1 cellular context compared by ENCODE assay signal in the genomic region with DNA sequence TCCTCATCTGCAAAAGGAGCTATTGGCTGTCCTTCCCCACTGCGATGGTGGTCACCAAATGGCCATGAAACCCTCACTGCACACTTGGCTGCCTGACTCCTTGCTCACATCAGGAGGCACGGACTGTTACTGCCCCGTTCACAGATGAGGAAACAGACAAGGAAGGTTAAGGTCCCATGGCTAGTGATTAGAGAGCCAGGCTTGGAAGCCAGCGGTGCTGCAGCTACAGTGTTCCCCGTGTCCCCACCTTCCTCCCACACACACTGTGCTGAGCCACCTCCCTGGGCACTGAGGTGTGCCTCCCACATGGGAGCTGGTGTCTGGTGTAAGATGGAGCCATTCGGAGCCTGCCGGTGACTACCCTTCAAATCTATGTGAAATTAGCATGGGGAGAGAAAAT.
TF ChIP-seq lines count a peak whose summit lies in the region.

No MANE protein-coding gene starts in this region.

TF ChIP-seq in WTC11, 78 proteins besides CTCF, POLR2A, EP300 and RAD21 (continued from another document):
- TF ChIP-seq AFF4 (CRISPR knock-in tag; IDR thresholded peaks at IDR 0.05; ENCODE audit: borderline replicate concordance) (no peak), NFE2L1 (CRISPR knock-in tag; IDR thresholded peaks at IDR 0.05) (no peak), NR3C1 (CRISPR knock-in tag; conservative IDR thresholded peaks at IDR 0.05; ENCODE audit: low read depth) (no peak), ZNF512 (CRISPR knock-in tag; IDR thresholded peaks at IDR 0.05; ENCODE audit: borderline replicate concordance) (no peak), CREB1 (CRISPR knock-in tag; IDR thresholded peaks at IDR 0.05) (no peak), MAX (CRISPR knock-in tag; IDR thresholded peaks at IDR 0.05) (no peak), TEAD4 (CRISPR knock-in tag; IDR thresholded peaks at IDR 0.05) (no peak)
- TF ChIP-seq, protein P1, sequence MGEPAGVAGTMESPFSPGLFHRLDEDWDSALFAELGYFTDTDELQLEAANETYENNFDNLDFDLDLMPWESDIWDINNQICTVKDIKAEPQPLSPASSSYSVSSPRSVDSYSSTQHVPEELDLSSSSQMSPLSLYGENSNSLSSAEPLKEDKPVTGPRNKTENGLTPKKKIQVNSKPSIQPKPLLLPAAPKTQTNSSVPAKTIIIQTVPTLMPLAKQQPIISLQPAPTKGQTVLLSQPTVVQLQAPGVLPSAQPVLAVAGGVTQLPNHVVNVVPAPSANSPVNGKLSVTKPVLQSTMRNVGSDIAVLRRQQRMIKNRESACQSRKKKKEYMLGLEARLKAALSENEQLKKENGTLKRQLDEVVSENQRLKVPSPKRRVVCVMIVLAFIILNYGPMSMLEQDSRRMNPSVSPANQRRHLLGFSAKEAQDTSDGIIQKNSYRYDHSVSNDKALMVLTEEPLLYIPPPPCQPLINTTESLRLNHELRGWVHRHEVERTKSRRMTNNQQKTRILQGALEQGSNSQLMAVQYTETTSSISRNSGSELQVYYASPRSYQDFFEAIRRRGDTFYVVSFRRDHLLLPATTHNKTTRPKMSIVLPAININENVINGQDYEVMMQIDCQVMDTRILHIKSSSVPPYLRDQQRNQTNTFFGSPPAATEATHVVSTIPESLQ (CRISPR knock-in tag; IDR thresholded peaks at IDR 0.05), result no peak
- TF ChIP-seq, protein P2, sequence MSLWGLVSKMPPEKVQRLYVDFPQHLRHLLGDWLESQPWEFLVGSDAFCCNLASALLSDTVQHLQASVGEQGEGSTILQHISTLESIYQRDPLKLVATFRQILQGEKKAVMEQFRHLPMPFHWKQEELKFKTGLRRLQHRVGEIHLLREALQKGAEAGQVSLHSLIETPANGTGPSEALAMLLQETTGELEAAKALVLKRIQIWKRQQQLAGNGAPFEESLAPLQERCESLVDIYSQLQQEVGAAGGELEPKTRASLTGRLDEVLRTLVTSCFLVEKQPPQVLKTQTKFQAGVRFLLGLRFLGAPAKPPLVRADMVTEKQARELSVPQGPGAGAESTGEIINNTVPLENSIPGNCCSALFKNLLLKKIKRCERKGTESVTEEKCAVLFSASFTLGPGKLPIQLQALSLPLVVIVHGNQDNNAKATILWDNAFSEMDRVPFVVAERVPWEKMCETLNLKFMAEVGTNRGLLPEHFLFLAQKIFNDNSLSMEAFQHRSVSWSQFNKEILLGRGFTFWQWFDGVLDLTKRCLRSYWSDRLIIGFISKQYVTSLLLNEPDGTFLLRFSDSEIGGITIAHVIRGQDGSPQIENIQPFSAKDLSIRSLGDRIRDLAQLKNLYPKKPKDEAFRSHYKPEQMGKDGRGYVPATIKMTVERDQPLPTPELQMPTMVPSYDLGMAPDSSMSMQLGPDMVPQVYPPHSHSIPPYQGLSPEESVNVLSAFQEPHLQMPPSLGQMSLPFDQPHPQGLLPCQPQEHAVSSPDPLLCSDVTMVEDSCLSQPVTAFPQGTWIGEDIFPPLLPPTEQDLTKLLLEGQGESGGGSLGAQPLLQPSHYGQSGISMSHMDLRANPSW (CRISPR knock-in tag; conservative IDR thresholded peaks at IDR 0.05; ENCODE audit: low read depth), result no peak
TF ChIP-seq in WTC11: peak in this region for 0.
